Comparison of ENCODE assay signal across 1 cellular context in genomic region chr15:92074646-92075045, GRCh38.
TF ChIP-seq lines count a peak whose summit lies in the region.

No MANE protein-coding gene starts in this region.

TF ChIP-seq in HepG2, 621 proteins besides CTCF, POLR2A, EP300 and RAD21 (continued from another document):
- TF ChIP-seq STAT5B (CRISPR knock-in tag; IDR thresholded peaks at IDR 0.05): no peak
